Comparison of ENCODE assay signal across 13 cellular contexts in the genomic region with DNA sequence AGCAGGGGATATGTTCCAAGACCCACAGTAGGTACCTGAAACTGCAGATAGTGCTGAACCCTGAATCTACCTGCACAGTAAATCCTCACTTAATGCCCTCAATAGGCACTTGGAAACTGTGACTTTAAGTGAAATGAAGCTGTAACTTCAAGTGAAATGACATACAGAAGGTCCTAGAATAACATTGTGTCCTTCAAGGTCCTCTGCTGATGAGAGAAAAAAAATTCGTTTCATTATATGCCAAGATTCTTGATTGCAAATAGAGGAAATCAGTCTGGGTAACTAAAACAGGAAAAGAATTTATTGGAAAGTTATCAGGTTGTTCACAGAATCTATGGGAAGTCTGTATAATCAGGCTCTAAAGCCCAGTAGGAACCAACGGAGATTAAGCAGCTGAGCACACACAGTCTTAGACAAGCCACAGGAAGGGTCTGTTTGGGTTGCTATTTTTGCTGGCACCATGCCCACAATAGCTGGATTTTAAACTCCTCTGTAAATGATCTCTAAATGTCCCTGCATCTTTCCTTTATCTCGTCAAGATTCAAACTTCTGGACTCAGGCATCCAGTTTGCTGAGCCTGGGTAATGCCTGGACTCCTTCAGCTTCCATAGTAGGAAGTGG. TPM values are rescaled to one million over a fixed set of nuclear protein-coding genes. Genes with fewer than 3 reads are reported as not detected.
DNase-seq lines count a peak whose midpoint lies in the region; ATAC-seq and TF ChIP-seq lines count a peak whose summit lies in the region.
"Had no signal": no experiment of that assay in that cellular context is flagged by ENCODE, and none has a peak within 500 bp of the region (broad histone marks: within the 10 kb centered on the region; RNA-seq: fewer than 3 reads in every experiment).

No MANE protein-coding gene starts in this region.

- intact Hi-C loops in OCI-LY7 (cut with micrococcal nuclease; ENCODE audit: unreplicated experiment): no loop called here

- H3K9me3 ChIP-seq in OCI-LY7 (ENCODE audit: low read length): no peaks in the 10 kb centered on the region
- H3K9me3 ChIP-seq: BLaER1 had no signal

- in situ Hi-C loops in astrocyte of the spinal cord (cut with HindIII; ENCODE audit: low sequenced_read_pairs): no loop called here

- DNase-seq in DMS53 treated with DMSO at 0.1 percent for 48 hours (lab: John Stamatoyannopoulos, UW; ENCODE audit: unreplicated experiment): peak; percentile 62
- peak; percentile 58 for DNase-seq in NCI-H2029 (lab: John Stamatoyannopoulos, UW)
- DNase-seq in astrocyte of the spinal cord (ENCODE audit: low read depth, low spot score): peak; percentile 62
- peak; percentile 61 for DNase-seq in kidney tubule cell (ENCODE audit: low spot score)
- no peak for DNase-seq in MV-4-11 (lab: John Stamatoyannopoulos, UW)
- DNase-seq in OCI-LY7 (ENCODE audit: low spot score): no peak
- DNase-seq: activated CD4-positive, CD25-positive, alpha-beta regulatory T cell treated with anti-CD3 and anti-CD28 coated beads, Interleukin-2, amount 50 U/mL, for 72 hours; activated T-cell treated with anti-CD3 and anti-CD28 coated beads, Interleukin-2, amount 50 U/mL, for 72 hours; aorta; Kasumi-1 had no signal

- no peaks in the 10 kb centered on the region for H3K79me2 ChIP-seq in OCI-LY7 (ENCODE audit: insufficient read depth, low read depth, low read length)

- H3K9me2 ChIP-seq in OCI-LY7 (ENCODE audit: insufficient read depth, low read length): no peaks in the 10 kb centered on the region

- no peak for ATAC-seq in GM21737 (IDR thresholded peaks at IDR 0.05; ENCODE audit: unreplicated experiment)
- no peak for ATAC-seq in GM18870 (IDR thresholded peaks at IDR 0.05; ENCODE audit: unreplicated experiment)
- ATAC-seq: activated T-cell treated with anti-CD3 and anti-CD28 coated beads, Interleukin-2, amount 50 U/mL, for 72 hours had no signal

- no peak for TF ChIP-seq CTCF in astrocyte of the spinal cord (IDR thresholded peaks at IDR 0.05; ENCODE audit: low read depth, low read length)
- no peak for TF ChIP-seq CTCF in OCI-LY7 (conservative IDR thresholded peaks at IDR 0.05; ENCODE audit: low read length)

- CTCF ChIA-PET in OCI-LY7 (lab: Charles Lee; ENCODE audit: unreplicated experiment): no interaction called here

- no peaks in the 10 kb centered on the region for H3K4me1 ChIP-seq in OCI-LY7 (ENCODE audit: insufficient read depth, low read length, poor library complexity, severe bottlenecking)
- H3K4me1 ChIP-seq: BLaER1 had no signal

- H3K4me3 ChIP-seq in astrocyte of the spinal cord (ENCODE audit: low read depth, low read length) (no peak overlapping the region), OCI-LY7 (ENCODE audit: low read depth, low read length, poor library complexity, severe bottlenecking) (no peak overlapping the region)
- H3K4me3 ChIP-seq: BLaER1 had no signal

- H2AFZ ChIP-seq in OCI-LY7 (ENCODE audit: low read length): no peak overlapping the region

- POLR2A ChIA-PET in OCI-LY7 (lab: Charles Lee): interaction anchor here (0.5 to 0.7 kb wide), 2 partner anchors 16 to 837 kb away, joined by 3 read pairs; no protein-coding TSS in a partner anchor

- H4K20me1 ChIP-seq in OCI-LY7 (ENCODE audit: insufficient read depth, low read length): no peaks in the 10 kb centered on the region
- H4K20me1 ChIP-seq: BLaER1 had no signal

- H3K36me3 ChIP-seq in OCI-LY7 (ENCODE audit: insufficient read depth, low read length): peaks cover 40% of the 10 kb centered on the region

- H3K27ac ChIP-seq in OCI-LY7 (ENCODE audit: low read depth, low read length, poor library complexity, severe bottlenecking): no peak overlapping the region
- H3K27ac ChIP-seq: BLaER1 had no signal

- no peak overlapping the region for H3K4me2 ChIP-seq in OCI-LY7 (ENCODE audit: low read length)
- H3K4me2 ChIP-seq: BLaER1 had no signal

- BruUV-seq in OCI-LY7 (replicated peaks; lab: Mats Ljungman, UMichigan): no TSS peak

RNA-seq across cellular contexts. Expression of a gene that starts 57.5 kb away (rescaled TPM):
- 75.1 and 83.4 TPM in 2 replicates for total RNA-seq in OCI-LY7 (2014; rRNA removed; shearing (Covaris generic))
- 93.2 and 98.8 TPM in 2 replicates for total RNA-seq in OCI-LY7 (2022)

Comparison
In these comparisons a context has a peak if more than half of its experiments do, and no peak if none do; other contexts are left out.
1. DNase-seq: peak in DMS53 treated with DMSO at 0.1 percent for 48 hours (single experiment), NCI-H2029 (single experiment), astrocyte of the spinal cord (single experiment) and kidney tubule cell (single experiment); none in MV-4-11 (single experiment) and OCI-LY7 (single experiment).